ENCODE assay signal across 1 cellular context in the genomic region with DNA sequence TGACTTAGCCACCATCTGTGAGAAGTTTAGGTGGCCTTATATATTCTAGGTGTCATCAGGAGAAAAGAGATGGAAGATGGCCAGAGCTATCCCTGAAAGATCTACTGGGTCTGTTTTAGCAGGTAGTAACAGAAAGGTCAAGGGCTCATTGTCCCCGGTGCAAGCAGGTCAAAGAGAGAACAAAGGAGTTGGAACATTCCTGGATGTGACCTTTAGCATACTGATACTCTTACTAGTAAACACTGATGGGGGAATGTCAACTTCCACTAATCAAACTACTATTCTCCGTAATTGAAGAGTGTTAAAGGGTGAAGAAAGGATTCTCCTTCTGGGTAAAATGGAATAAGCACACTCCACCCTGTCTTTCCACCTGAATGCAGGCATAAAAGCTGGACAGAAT.
A peak's percentile ranks its signal among the peaks of the same experiment; 100 is the strongest.
TF ChIP-seq lines count a peak whose summit lies in the region.

No MANE protein-coding gene starts in this region.

TF ChIP-seq in HepG2, 621 proteins besides CTCF, POLR2A, EP300 and RAD21 (continued from another document):
- TF ChIP-seq BHLHE40 (IDR thresholded peaks at IDR 0.05; ENCODE audit: low read length) (0 out of 2 replicates have a peak, but pooled peaks have one; percentile 24), SCMH1 (CRISPR knock-in tag; IDR thresholded peaks at IDR 0.05; ENCODE audit: borderline replicate concordance) (no peak), SATB2 (CRISPR knock-in tag; IDR thresholded peaks at IDR 0.05) (0 out of 2 replicates have a peak, but pooled peaks have one; percentile 38), ISL2 (CRISPR knock-in tag; IDR thresholded peaks at IDR 0.05) (peak; percentile 36; the same call in 1 of the 2 replicates), FOXK1 (CRISPR knock-in tag; IDR thresholded peaks at IDR 0.05; ENCODE audit: borderline replicate concordance, low read depth) (peak; percentile 41; the same call in 1 of the 2 replicates), RARA (CRISPR knock-in tag; IDR thresholded peaks at IDR 0.05) (peak; percentile 95), RCOR2 (CRISPR knock-in tag; IDR thresholded peaks at IDR 0.05) (peak; percentile 93), BCL6 (CRISPR knock-in tag; IDR thresholded peaks at IDR 0.05) (peak; percentile 89), IRF2 (CRISPR knock-in tag; IDR thresholded peaks at IDR 0.05) (0 out of 2 replicates have a peak, but pooled peaks have one; percentile 39), CREM (IDR thresholded peaks at IDR 0.05) (peak; percentile 20; the same call in 1 of the 2 replicates), CREM (CRISPR knock-in tag; IDR thresholded peaks at IDR 0.05) (no peak), SOX6 (IDR thresholded peaks at IDR 0.05) (peak; percentile 98; the same call in 1 of the 2 replicates), SOX6 (CRISPR knock-in tag; IDR thresholded peaks at IDR 0.05) (peak; percentile 99), MED1 (CRISPR knock-in tag; IDR thresholded peaks at IDR 0.05) (peak; percentile 37; the same call in 1 of the 2 replicates), ZKSCAN8 (CRISPR knock-in tag; IDR thresholded peaks at IDR 0.05; ENCODE audit: borderline replicate concordance) (0 out of 2 replicates have a peak, but pooled peaks have one; percentile 51), SAP130 (CRISPR knock-in tag; IDR thresholded peaks at IDR 0.05; ENCODE audit: low read depth) (peak; percentile 34; the same call in 1 of the 2 replicates), SOX5 (CRISPR knock-in tag; IDR thresholded peaks at IDR 0.05; ENCODE audit: borderline replicate concordance) (peak; percentile 100), MIER3 (CRISPR knock-in tag; IDR thresholded peaks at IDR 0.05; ENCODE audit: borderline replicate concordance) (peak; percentile 21; the same call in 1 of the 2 replicates), POLR2AphosphoS5 (IDR thresholded peaks at IDR 0.05; ENCODE audit: low read depth, low read length) (no peak), EED (CRISPR knock-in tag; IDR thresholded peaks at IDR 0.05) (no peak), ETV5 (CRISPR knock-in tag; IDR thresholded peaks at IDR 0.05; ENCODE audit: borderline replicate concordance) (peak; percentile 40; the same call in 1 of the 2 replicates)
- TF ChIP-seq, protein P1, sequence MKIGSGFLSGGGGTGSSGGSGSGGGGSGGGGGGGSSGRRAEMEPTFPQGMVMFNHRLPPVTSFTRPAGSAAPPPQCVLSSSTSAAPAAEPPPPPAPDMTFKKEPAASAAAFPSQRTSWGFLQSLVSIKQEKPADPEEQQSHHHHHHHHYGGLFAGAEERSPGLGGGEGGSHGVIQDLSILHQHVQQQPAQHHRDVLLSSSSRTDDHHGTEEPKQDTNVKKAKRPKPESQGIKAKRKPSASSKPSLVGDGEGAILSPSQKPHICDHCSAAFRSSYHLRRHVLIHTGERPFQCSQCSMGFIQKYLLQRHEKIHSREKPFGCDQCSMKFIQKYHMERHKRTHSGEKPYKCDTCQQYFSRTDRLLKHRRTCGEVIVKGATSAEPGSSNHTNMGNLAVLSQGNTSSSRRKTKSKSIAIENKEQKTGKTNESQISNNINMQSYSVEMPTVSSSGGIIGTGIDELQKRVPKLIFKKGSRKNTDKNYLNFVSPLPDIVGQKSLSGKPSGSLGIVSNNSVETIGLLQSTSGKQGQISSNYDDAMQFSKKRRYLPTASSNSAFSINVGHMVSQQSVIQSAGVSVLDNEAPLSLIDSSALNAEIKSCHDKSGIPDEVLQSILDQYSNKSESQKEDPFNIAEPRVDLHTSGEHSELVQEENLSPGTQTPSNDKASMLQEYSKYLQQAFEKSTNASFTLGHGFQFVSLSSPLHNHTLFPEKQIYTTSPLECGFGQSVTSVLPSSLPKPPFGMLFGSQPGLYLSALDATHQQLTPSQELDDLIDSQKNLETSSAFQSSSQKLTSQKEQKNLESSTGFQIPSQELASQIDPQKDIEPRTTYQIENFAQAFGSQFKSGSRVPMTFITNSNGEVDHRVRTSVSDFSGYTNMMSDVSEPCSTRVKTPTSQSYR (CRISPR knock-in tag; IDR thresholded peaks at IDR 0.05; ENCODE audit: borderline replicate concordance), result peak; percentile 7; the same call in 1 of the 2 replicates
- TF ChIP-seq, protein P2, sequence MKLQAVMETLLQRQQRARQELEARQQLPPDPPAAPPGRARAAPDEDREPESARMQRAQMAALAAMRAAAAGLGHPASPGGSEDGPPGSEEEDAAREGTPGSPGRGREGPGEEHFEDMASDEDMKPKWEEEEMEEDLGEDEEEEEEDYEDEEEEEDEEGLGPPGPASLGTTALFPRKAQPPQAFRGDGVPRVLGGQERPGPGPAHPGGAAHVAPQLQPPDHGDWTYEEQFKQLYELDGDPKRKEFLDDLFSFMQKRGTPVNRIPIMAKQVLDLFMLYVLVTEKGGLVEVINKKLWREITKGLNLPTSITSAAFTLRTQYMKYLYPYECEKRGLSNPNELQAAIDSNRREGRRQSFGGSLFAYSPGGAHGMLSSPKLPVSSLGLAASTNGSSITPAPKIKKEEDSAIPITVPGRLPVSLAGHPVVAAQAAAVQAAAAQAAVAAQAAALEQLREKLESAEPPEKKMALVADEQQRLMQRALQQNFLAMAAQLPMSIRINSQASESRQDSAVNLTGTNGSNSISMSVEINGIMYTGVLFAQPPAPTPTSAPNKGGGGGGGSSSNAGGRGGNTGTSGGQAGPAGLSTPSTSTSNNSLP (IDR thresholded peaks at IDR 0.05; ENCODE audit: low read depth, low read length), result peak; percentile 72
- TF ChIP-seq, protein P3, sequence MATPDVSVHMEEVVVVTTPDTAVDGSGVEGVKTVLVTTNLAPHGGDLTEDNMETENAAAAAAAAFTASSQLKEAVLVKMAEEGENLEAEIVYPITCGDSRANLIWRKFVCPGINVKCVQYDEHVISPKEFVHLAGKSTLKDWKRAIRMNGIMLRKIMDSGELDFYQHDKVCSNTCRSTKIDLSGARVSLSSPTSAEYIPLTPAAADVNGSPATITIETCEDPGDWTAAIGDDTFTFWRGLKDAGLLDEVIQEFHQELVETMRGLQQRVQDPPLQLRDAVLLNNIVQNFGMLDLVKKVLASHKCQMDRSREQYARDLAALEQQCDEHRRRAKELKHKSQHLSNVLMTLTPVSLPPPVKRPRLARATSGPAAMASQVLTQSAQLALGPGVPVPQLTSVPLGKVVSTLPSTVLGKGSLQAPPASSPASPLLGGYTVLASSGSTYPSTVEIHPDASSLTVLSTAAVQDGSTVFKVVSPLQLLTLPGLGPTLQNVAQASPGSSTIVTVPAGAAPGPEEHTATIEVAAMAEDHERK (CRISPR knock-in tag; IDR thresholded peaks at IDR 0.05; ENCODE audit: low read depth), result no peak
